In genomic region chr19:6393074-6393981, GRCh38 we compare ENCODE assay signal across 7 cellular contexts. TPM values are rescaled to one million over a fixed set of nuclear protein-coding genes. Genes with fewer than 3 reads are reported as not detected.
A peak's percentile ranks its signal among the peaks of the same experiment; 100 is the strongest.
DNase-seq lines count a peak whose midpoint lies in the region; ATAC-seq, FAIRE-seq and TF ChIP-seq lines count a peak whose summit lies in the region.

Gene GTF2F1, minus strand, starts transcription at chr19:6393164. Its CDS starts 169 bp downstream, at chr19:6392995.

- H3K27me3 ChIP-seq in body of pancreas (no peaks in the 10 kb centered on the region), iPS DF 6.9 (ENCODE audit: control insufficient read depth, insufficient read depth, low read length) (no peaks in the 10 kb centered on the region), gastrocnemius medialis (no peaks in the 10 kb centered on the region)

- H3K36me3 ChIP-seq in body of pancreas (replicated peaks in 1 of 2; ENCODE audit: insufficient read depth in 1 of 2, low read depth in 2 of 2) (peaks cover 5 to 12% of the 10 kb centered on the region in 2 donors), iPS DF 6.9 (ENCODE audit: control insufficient read depth, insufficient read depth, low read length) (peaks cover 9% of the 10 kb centered on the region; the same call in 1 of the 2 replicates), gastrocnemius medialis (peaks cover 0 to 18% of the 10 kb centered on the region in 2 donors)

- in situ Hi-C loops in gastrocnemius medialis (cut with MboI; ENCODE audit: low sequenced_read_pairs in 4 of 4): loop anchor here in 1 of 4 donors (25.0 kb wide), 1 partner anchor 344 kb away; the partner anchor contains the start of genes GPR108 and TRIP10

- TF ChIP-seq POLR2A in body of pancreas (IDR thresholded peaks at IDR 0.05) (peak; percentile 22 to 61 (median 50)), gastrocnemius medialis (IDR thresholded peaks at IDR 0.05) (peak in 1 of 2 donors; percentile 18)

- H3K9me3 ChIP-seq in body of pancreas: no peaks in the 10 kb centered on the region
- no peaks in the 10 kb centered on the region for H3K9me3 ChIP-seq in iPS DF 6.9 (ENCODE audit: control insufficient read depth, insufficient read depth, low read length)
- no peaks in the 10 kb centered on the region for H3K9me3 ChIP-seq in gastrocnemius medialis

- TF ChIP-seq CTCF in body of pancreas (IDR thresholded peaks at IDR 0.05) (peak in 3 of 7 experiments; percentile 9 to 34 (median 22)), gastrocnemius medialis (IDR thresholded peaks at IDR 0.05 in 4 of 5, conservative IDR thresholded peaks at IDR 0.05 in 1 of 5) (peak in 1 of 5 experiments; percentile 8)

- WGBS in body of pancreas, 2 donors: 0 to 4% methylated on average over 5 to 69 of the region's 69 CpGs
- WGBS in iPS DF 6.9 (ENCODE audit: insufficient coverage, insufficient read length): no CpG with 5 or more reads among the region's 69 CpGs

- FAIRE-seq in TTC549 (lab: Jason Lieb, UNC): peak; percentile 75

- H3K27ac ChIP-seq in body of pancreas: peak within 1 kb of the TSS; percentile 72 to 96 (median 90)
- no peak within 1 kb of the TSS for H3K27ac ChIP-seq in iPS DF 6.9 (ENCODE audit: low read length)
- peak within 1 kb of the TSS; percentile 83 to 93 (median 88) for H3K27ac ChIP-seq in gastrocnemius medialis

- intact Hi-C loops in body of pancreas (cut with DNase I): no loop called here
- intact Hi-C loops in gastrocnemius medialis (cut with DNase I; ENCODE audit: low total_unique reads): loop anchor here (1.0 kb wide), 2 partner anchors 20 to 31 kb away; partner anchors contain the start of gene KHSRP

- H3K4me1 ChIP-seq in body of pancreas: peaks cover 21% of the 10 kb centered on the region
- H3K4me1 ChIP-seq in iPS DF 6.9 (ENCODE audit: control insufficient read depth, insufficient read depth, low read length): peaks cover 2% of the 10 kb centered on the region
- H3K4me1 ChIP-seq in gastrocnemius medialis: peaks cover 6 to 15% of the 10 kb centered on the region in 2 donors

- DNase-seq in NCI-H2107 treated with DMSO at 0.1 percent for 48 hours (lab: John Stamatoyannopoulos, UW; ENCODE audit: unreplicated experiment) (peak; percentile 71), body of pancreas (peak; percentile 86 to 92 (median 90)), iPS DF 6.9 (ENCODE audit: low read depth, low spot score) (peak; percentile 74), gastrocnemius medialis (peak; percentile 80 to 83)

- ATAC-seq in GM18511 (IDR thresholded peaks at IDR 0.05; ENCODE audit: unreplicated experiment) (peak; percentile 84), HG03039 (IDR thresholded peaks at IDR 0.05; ENCODE audit: unreplicated experiment) (peak; percentile 70), body of pancreas (peak; percentile 94), gastrocnemius medialis (peak; percentile 97)

- H3K4me3 ChIP-seq in body of pancreas (peak within 1 kb of the TSS; percentile 65 to 73), iPS DF 6.9 (ENCODE audit: low read length) (peak within 1 kb of the TSS; percentile 79), gastrocnemius medialis (peak within 1 kb of the TSS; percentile 68 to 97 (median 90))

RNA-seq across cellular contexts. Expression of gene GTF2F1, which starts in this region (rescaled TPM):
- total RNA-seq in body of pancreas: 10 to 100 TPM; 37.4 to 51.1 TPM
- total RNA-seq in gastrocnemius medialis: 10 to 100 TPM; 11.4 to 34.8 (median 22.4) TPM
